1 cellular context compared by ENCODE assay signal in genomic region chr7:43114451-43114765, GRCh38.
TF ChIP-seq lines count a peak whose summit lies in the region.

No MANE protein-coding gene starts in this region.

TF ChIP-seq in A549, 52 proteins besides CTCF, POLR2A, EP300 and RAD21 (continued from another document):
- TF ChIP-seq E2F6 (IDR thresholded peaks at IDR 0.05; ENCODE audit: borderline replicate concordance, low read depth), result no peak
